In the genomic region with DNA sequence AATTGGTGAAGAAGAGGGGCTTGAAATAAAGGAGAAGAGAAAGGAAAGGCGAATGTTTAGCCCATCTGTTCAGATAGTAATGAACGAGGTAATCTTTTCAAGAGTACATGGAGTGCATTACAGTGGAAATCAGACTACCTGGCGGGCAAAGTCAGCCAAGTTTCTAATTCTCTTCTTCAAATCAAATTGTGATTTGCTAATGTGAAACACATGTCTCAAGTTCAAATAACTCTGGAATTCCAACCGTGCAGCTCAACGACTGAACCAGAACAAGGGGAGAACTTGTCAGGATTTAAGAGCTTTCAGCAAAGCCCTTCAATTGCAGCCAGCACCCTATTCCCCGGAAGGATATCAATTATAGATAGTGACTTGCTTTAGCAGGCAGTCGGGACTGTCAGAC, we compare ENCODE assay signal across 19 cellular contexts.
DNase-seq lines count a peak whose midpoint lies in the region; ATAC-seq and TF ChIP-seq lines count a peak whose summit lies in the region.
"Had no signal": no experiment of that assay in that cellular context is flagged by ENCODE, and none has a peak within 500 bp of the region (broad histone marks: within the 10 kb centered on the region; RNA-seq: fewer than 3 reads in every experiment).

No MANE protein-coding gene starts in this region.

- peaks cover 10% of the 10 kb centered on the region for H3K36me3 ChIP-seq in A673 (ENCODE audit: insufficient read depth, low read length, poor library complexity, severe bottlenecking)
- H3K36me3 ChIP-seq in adipocyte (ENCODE audit: control insufficient read depth, insufficient read depth, low read length, severe bottlenecking), result peaks cover 35% of the 10 kb centered on the region
- peaks cover 0 to 40% of the 10 kb centered on the region in 2 donors for H3K36me3 ChIP-seq in gastroesophageal sphincter

- BruUV-seq in A673 (replicated peaks; lab: Mats Ljungman, UMichigan), result no TSS peak

- peak; percentile 26 for DNase-seq in A673 (ENCODE audit: low spot score)
- DNase-seq in adipocyte (ENCODE audit: low read depth), result peak; percentile 21
- peak; percentile 66 for DNase-seq in fibroblast of peridontal ligament (ENCODE audit: extremely low read depth)
- no peak for DNase-seq in nephron progenitor cell
- no peak for DNase-seq in hypothalamus (lab: John Stamatoyannopoulos, UW)
- no peak for DNase-seq in activated CD8-positive, alpha-beta memory T cell treated with anti-CD3 and anti-CD28 coated beads, Interleukin-2, amount 50 U/mL, for 48 hours
- DNase-seq in foreskin melanocyte, result no peak
- DNase-seq: 8988T; CD4-positive, alpha-beta T cell; NCI-H1048; NCI-H1417; NCI-H1694; NCI-H2029 treated with DMSO at 0.1 percent for 48 hours; NCI-H526 treated with DMSO at 0.1 percent for 48 hours; SHP77 treated with DMSO at 0.1 percent for 48 hours had no signal

- H3K27ac ChIP-seq in A673 (ENCODE audit: low read depth, low read length, poor library complexity, severe bottlenecking) (no peak overlapping the region), gastroesophageal sphincter (no peak overlapping the region)
- H3K27ac ChIP-seq: BLaER1 treated with 17β-estradiol and CSF1 and Interleukin-3, amounts not matched to agents 10 nM and 100 nM; RWPE1 had no signal

- ATAC-seq in gastroesophageal sphincter, result no peak
- ATAC-seq: Panc1 had no signal

- WGBS in gastroesophageal sphincter (ENCODE audit: low coverage in 1 of 2), 2 donors, result 57 to 67% methylated on average over 6 to 7 of the region's 7 CpGs

- H3K4me3 ChIP-seq in A673 (ENCODE audit: low read depth, low read length, poor library complexity, severe bottlenecking) (no peak overlapping the region), adipocyte (ENCODE audit: low read length) (no peak overlapping the region), gastroesophageal sphincter (no peak overlapping the region)
- H3K4me3 ChIP-seq: BLaER1 treated with 17β-estradiol and CSF1 and Interleukin-3, amounts not matched to agents 10 nM and 100 nM had no signal

- no peak for TF ChIP-seq EP300 in gastroesophageal sphincter (IDR thresholded peaks at IDR 0.05)

- peaks cover 2% of the 10 kb centered on the region for H3K27me3 Mint-ChIP-seq in nephron progenitor cell (ENCODE audit: low read depth, poor library complexity)

- peaks cover 21% of the 10 kb centered on the region for H3K9me3 Mint-ChIP-seq in nephron progenitor cell

- H3K4me3 Mint-ChIP-seq in nephron progenitor cell, result no peak overlapping the region
- H3K4me3 Mint-ChIP-seq: CD4-positive, alpha-beta T cell had no signal

- H3K9me3 ChIP-seq in A673 (ENCODE audit: low read depth, low read length, poor library complexity, severe bottlenecking) (no peaks in the 10 kb centered on the region), adipocyte (ENCODE audit: control insufficient read depth, low read length) (no peaks in the 10 kb centered on the region), gastroesophageal sphincter (no peaks in the 10 kb centered on the region)

- H3K27me3 ChIP-seq in A673 (replicated peaks; ENCODE audit: insufficient read depth, low read depth, low read length, poor library complexity), result no peaks in the 10 kb centered on the region
- no peaks in the 10 kb centered on the region for H3K27me3 ChIP-seq in adipocyte (replicated peaks; ENCODE audit: control insufficient read depth, insufficient read depth, low read length)
- no peaks in the 10 kb centered on the region for H3K27me3 ChIP-seq in gastroesophageal sphincter
- H3K27me3 ChIP-seq: BLaER1 treated with 17β-estradiol and CSF1 and Interleukin-3, amounts not matched to agents 10 nM and 100 nM had no signal

- peaks cover 21% of the 10 kb centered on the region for H3K4me1 ChIP-seq in A673 (ENCODE audit: insufficient read depth, low read length, poor library complexity, severe bottlenecking)
- H3K4me1 ChIP-seq in adipocyte (ENCODE audit: control insufficient read depth, insufficient read depth, low read length), result peaks cover 13% of the 10 kb centered on the region
- H3K4me1 ChIP-seq in gastroesophageal sphincter, result peaks cover 0 to 10% (median 0%) of the 10 kb centered on the region in 3 donors

- peaks cover 93% of the 10 kb centered on the region for H3K36me3 Mint-ChIP-seq in nephron progenitor cell (ENCODE audit: low read depth)

- H3K9ac ChIP-seq in adipocyte (ENCODE audit: low read length), result no peak overlapping the region
- H3K9ac ChIP-seq: BLaER1 treated with 17β-estradiol and CSF1 and Interleukin-3, amounts not matched to agents 10 nM and 100 nM had no signal

- no peak for TF ChIP-seq POLR2A in gastroesophageal sphincter (IDR thresholded peaks at IDR 0.05)

- H3K27ac Mint-ChIP-seq in nephron progenitor cell, result peak overlapping the region; percentile 62
- H3K27ac Mint-ChIP-seq: CD4-positive, alpha-beta T cell had no signal

- CTCF ChIA-PET in A673 (lab: Charles Lee), result no interaction called here

- peaks cover 77% of the 10 kb centered on the region for H3K4me1 Mint-ChIP-seq in nephron progenitor cell

- POLR2A ChIA-PET in A673 (lab: Charles Lee; ENCODE audit: low non-redundant PET), result interaction anchor here (0.5 kb wide), 1 partner anchor 161 kb away, joined by 3 read pairs; no protein-coding TSS in a partner anchor

- no peak for TF ChIP-seq CTCF in A673 (conservative IDR thresholded peaks at IDR 0.05; ENCODE audit: low read depth, low read length)
- no peak for TF ChIP-seq CTCF in nephron progenitor cell (IDR thresholded peaks at IDR 0.05)
- no peak for TF ChIP-seq CTCF in gastroesophageal sphincter (IDR thresholded peaks at IDR 0.05)

- intact Hi-C loops in A673 (cut with micrococcal nuclease; ENCODE audit: unreplicated experiment), result no loop called here

Comparison
In these comparisons a context has a peak if more than half of its experiments do, and no peak if none do; other contexts are left out.
1. DNase-seq: peak in A673 (single experiment), adipocyte (single experiment) and fibroblast of peridontal ligament (single experiment); none in nephron progenitor cell (single experiment), hypothalamus (0 of 51), activated CD8-positive, alpha-beta memory T cell treated with anti-CD3 and anti-CD28 coated beads, Interleukin-2, amount 50 U/mL, for 48 hours (single experiment) and foreskin melanocyte (single experiment).